12 cellular contexts compared by ENCODE assay signal in the genomic region with DNA sequence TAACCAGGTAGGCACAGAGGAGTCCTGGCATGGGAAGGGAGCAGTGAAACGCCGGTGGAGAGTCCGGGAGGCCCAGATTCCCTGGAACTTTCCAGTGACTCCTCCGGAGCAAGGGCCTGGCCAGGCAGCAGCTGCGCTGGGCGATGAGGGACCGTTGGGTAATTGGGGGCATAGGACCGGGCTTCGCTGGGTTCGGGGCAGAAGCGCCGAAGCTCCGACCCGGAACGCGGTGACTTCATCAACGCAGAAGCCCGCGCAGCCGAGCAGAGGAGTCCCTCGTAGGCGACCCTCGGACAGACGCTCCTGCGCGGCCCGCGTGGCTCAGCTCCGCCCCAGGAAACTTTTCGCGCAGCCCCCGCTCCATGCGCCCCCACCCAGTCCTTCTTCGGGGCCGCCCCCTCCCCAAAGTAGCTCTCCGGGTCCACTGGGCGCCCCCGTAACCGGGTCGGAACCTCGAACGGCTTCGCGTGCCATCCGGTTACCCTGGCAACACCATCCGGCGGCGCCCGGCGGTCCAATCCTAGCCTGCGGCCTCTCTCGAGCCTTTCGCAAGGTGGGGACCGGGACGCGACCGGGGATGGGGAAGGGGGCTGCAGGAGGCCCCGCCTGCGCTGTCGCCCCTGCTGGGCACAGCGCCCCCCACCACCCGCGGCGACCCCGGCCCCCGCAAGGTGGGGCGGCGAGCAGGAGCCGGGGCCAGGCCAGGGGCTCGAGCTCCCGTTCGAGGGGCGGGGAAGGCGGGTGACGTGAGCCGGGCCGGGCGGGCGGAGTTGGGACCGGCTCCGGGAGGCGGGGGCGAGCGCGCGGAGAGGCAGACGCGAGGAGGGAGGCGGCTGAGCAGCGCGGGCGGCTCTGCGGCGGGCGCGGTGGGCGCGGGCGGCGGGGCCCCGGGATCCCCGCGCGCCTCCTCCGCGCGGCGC. TPM values are rescaled to one million over a fixed set of nuclear protein-coding genes. Genes with fewer than 3 reads are reported as not detected.
DNase-seq lines count a peak whose midpoint lies in the region; ATAC-seq and TF ChIP-seq lines count a peak whose summit lies in the region.
"Had no signal": no experiment of that assay in that cellular context is flagged by ENCODE, and none has a peak within 500 bp of the region (broad histone marks: within the 10 kb centered on the region; RNA-seq: fewer than 3 reads in every experiment).

A gene with protein sequence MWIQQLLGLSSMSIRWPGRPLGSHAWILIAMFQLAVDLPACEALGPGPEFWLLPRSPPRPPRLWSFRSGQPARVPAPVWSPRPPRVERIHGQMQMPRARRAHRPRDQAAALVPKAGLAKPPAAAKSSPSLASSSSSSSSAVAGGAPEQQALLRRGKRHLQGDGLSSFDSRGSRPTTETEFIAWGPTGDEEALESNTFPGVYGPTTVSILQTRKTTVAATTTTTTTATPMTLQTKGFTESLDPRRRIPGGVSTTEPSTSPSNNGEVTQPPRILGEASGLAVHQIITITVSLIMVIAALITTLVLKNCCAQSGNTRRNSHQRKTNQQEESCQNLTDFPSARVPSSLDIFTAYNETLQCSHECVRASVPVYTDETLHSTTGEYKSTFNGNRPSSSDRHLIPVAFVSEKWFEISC (plus strand): TSS at position 814 of the 920 bp plus-strand sequence. CDS start 817 bp downstream, outside the sequence.

- CTCF ChIA-PET in activated CD4-positive, alpha-beta T cell treated with anti-CD3 and anti-CD28 coated beads for 36 hours (lab: Charles Lee) = no interaction called here
- CTCF ChIA-PET in CD4-positive, alpha-beta T cell (lab: Charles Lee) = no interaction called here

- peak; percentile 23 for DNase-seq in activated CD4-positive, alpha-beta T cell treated with anti-CD3 and anti-CD28 coated beads for 36 hours
- no peak for DNase-seq in activated CD4-positive, alpha-beta T cell treated with anti-CD3 and anti-CD28 coated beads, Interleukin-2, amount 50 U/mL, for 48 hours
- DNase-seq in ascending aorta (ENCODE audit: low spot score in 2 of 2) (no peak), kidney epithelial cell (ENCODE audit: low read depth) (no peak), activated gamma-delta T cell (lab: John Stamatoyannopoulos, UW) (no peak), GDM1 (lab: John Stamatoyannopoulos, UW) (no peak)
- DNase-seq in stimulated activated naive CD8-positive, alpha-beta T cell treated with anti-CD3 and anti-CD28 coated beads, Interleukin-15, amount 100 ng/mL, for 72 hours = no peak
- no peak for DNase-seq in CD4-positive, alpha-beta T cell
- DNase-seq: MV-4-11, Peyer's patch had no signal

- no peak for ATAC-seq in activated CD4-positive, alpha-beta T cell treated with anti-CD3 and anti-CD28 coated beads for 36 hours
- ATAC-seq in stimulated activated naive CD8-positive, alpha-beta T cell treated with anti-CD3 and anti-CD28 coated beads, Interleukin-15, amount 100 ng/mL, for 72 hours = no peak
- no peak for ATAC-seq in CD4-positive, alpha-beta T cell (ENCODE audit: poor library complexity)

- no peaks in the 10 kb centered on the region for H3K4me1 Mint-ChIP-seq in activated CD4-positive, alpha-beta T cell treated with anti-CD3 and anti-CD28 coated beads for 36 hours
- peaks cover 5% of the 10 kb centered on the region for H3K4me1 Mint-ChIP-seq in stimulated activated naive CD8-positive, alpha-beta T cell treated with anti-CD3 and anti-CD28 coated beads, Interleukin-15, amount 100 ng/mL, for 72 hours
- peaks cover 8% of the 10 kb centered on the region for H3K4me1 Mint-ChIP-seq in CD4-positive, alpha-beta T cell (ENCODE audit: low read depth)

- H3K36me3 ChIP-seq in ascending aorta (no peaks in the 10 kb centered on the region), kidney epithelial cell (ENCODE audit: control insufficient read depth, insufficient read depth, low read length) (no peaks in the 10 kb centered on the region)
- H3K36me3 ChIP-seq: Peyer's patch had no signal

- H3K4me1 ChIP-seq in ascending aorta = no peaks in the 10 kb centered on the region
- H3K4me1 ChIP-seq: Peyer's patch had no signal

- H3K4me3 ChIP-seq in ascending aorta (peak within 1 kb of the TSS; percentile 26 to 49), kidney epithelial cell (ENCODE audit: low read depth, low read length) (peak within 1 kb of the TSS; percentile 23)

- intact Hi-C loops in activated CD4-positive, alpha-beta T cell treated with anti-CD3 and anti-CD28 coated beads for 36 hours (cut with DNase I, micrococcal nuclease) = loop anchor here (2.0 to 5.0 kb wide), 4 partner anchors 173 to 1093 kb away; no protein-coding TSS in a partner anchor
- intact Hi-C loops in ascending aorta (cut with DNase I) = no loop called here
- intact Hi-C loops in CD4-positive, alpha-beta T cell (cut with DNase I, micrococcal nuclease) = loop anchor here (2.0 to 10.0 kb wide), 5 partner anchors 742 to 1321 kb away; no protein-coding TSS in a partner anchor

- H3K36me3 Mint-ChIP-seq in activated CD4-positive, alpha-beta T cell treated with anti-CD3 and anti-CD28 coated beads for 36 hours (ENCODE audit: low read depth) = no peaks in the 10 kb centered on the region
- no peaks in the 10 kb centered on the region for H3K36me3 Mint-ChIP-seq in CD4-positive, alpha-beta T cell (ENCODE audit: low read depth)

- no peak within 1 kb of the TSS for H3K27ac Mint-ChIP-seq in activated CD4-positive, alpha-beta T cell treated with anti-CD3 and anti-CD28 coated beads for 36 hours
- H3K27ac Mint-ChIP-seq in stimulated activated naive CD8-positive, alpha-beta T cell treated with anti-CD3 and anti-CD28 coated beads, Interleukin-15, amount 100 ng/mL, for 72 hours = peak within 1 kb of the TSS in 1 of 2 donors; percentile 59
- no peak within 1 kb of the TSS for H3K27ac Mint-ChIP-seq in CD4-positive, alpha-beta T cell
- H3K27ac Mint-ChIP-seq: B cell had no signal

- no peaks in the 10 kb centered on the region for H3K9me3 Mint-ChIP-seq in activated CD4-positive, alpha-beta T cell treated with anti-CD3 and anti-CD28 coated beads for 36 hours (ENCODE audit: low read depth)
- H3K9me3 Mint-ChIP-seq in stimulated activated naive CD8-positive, alpha-beta T cell treated with anti-CD3 and anti-CD28 coated beads, Interleukin-15, amount 100 ng/mL, for 72 hours = no peaks in the 10 kb centered on the region
- no peaks in the 10 kb centered on the region for H3K9me3 Mint-ChIP-seq in CD4-positive, alpha-beta T cell

- peaks cover 34% of the 10 kb centered on the region for H3K27me3 Mint-ChIP-seq in activated CD4-positive, alpha-beta T cell treated with anti-CD3 and anti-CD28 coated beads for 36 hours
- peaks cover 47% of the 10 kb centered on the region for H3K27me3 Mint-ChIP-seq in stimulated activated naive CD8-positive, alpha-beta T cell treated with anti-CD3 and anti-CD28 coated beads, Interleukin-15, amount 100 ng/mL, for 72 hours
- H3K27me3 Mint-ChIP-seq in CD4-positive, alpha-beta T cell = peaks cover 27% of the 10 kb centered on the region

- POLR2A ChIA-PET in activated CD4-positive, alpha-beta T cell treated with anti-CD3 and anti-CD28 coated beads for 36 hours (lab: Charles Lee) = interaction anchor here (0.8 kb wide), 1 partner anchor 26 kb away, joined by 3 read pairs; no protein-coding TSS in a partner anchor
- POLR2A ChIA-PET in CD4-positive, alpha-beta T cell (lab: Charles Lee) = no interaction called here

- H3K27me3 ChIP-seq in ascending aorta (peaks cover 10% of the 10 kb centered on the region), kidney epithelial cell (ENCODE audit: control insufficient read depth, insufficient read depth, low read length) (peaks cover 48% of the 10 kb centered on the region)
- peaks cover 66% of the 10 kb centered on the region for H3K27me3 ChIP-seq in CD4-positive, alpha-beta T cell (ENCODE audit: control insufficient read depth, insufficient read depth, low read length)

- H3K9me3 ChIP-seq in ascending aorta = no peaks in the 10 kb centered on the region
- H3K9me3 ChIP-seq in CD4-positive, alpha-beta T cell (ENCODE audit: control insufficient read depth, low read length) = no peaks in the 10 kb centered on the region
- H3K9me3 ChIP-seq: Peyer's patch had no signal

- H3K4me3 Mint-ChIP-seq in activated CD4-positive, alpha-beta T cell treated with anti-CD3 and anti-CD28 coated beads for 36 hours = no peak within 1 kb of the TSS
- H3K4me3 Mint-ChIP-seq in stimulated activated naive CD8-positive, alpha-beta T cell treated with anti-CD3 and anti-CD28 coated beads, Interleukin-15, amount 100 ng/mL, for 72 hours = peak within 1 kb of the TSS; percentile 15 to 35
- H3K4me3 Mint-ChIP-seq in CD4-positive, alpha-beta T cell = no peak within 1 kb of the TSS
- H3K4me3 Mint-ChIP-seq: B cell had no signal

- no peak within 1 kb of the TSS for H3K27ac ChIP-seq in ascending aorta
- H3K27ac ChIP-seq in CD4-positive, alpha-beta T cell (ENCODE audit: low read depth, low read length) = no peak within 1 kb of the TSS
- H3K27ac ChIP-seq: Peyer's patch had no signal

- no peak for TF ChIP-seq CTCF in ascending aorta (IDR thresholded peaks at IDR 0.05)
- TF ChIP-seq CTCF in kidney epithelial cell (IDR thresholded peaks at IDR 0.05; ENCODE audit: insufficient read depth, low read length, poor library complexity, severe bottlenecking) = no peak
- no peak for TF ChIP-seq CTCF in CD4-positive, alpha-beta T cell (IDR thresholded peaks at IDR 0.05)

RNA-seq across cellular contexts. Expression of the gene that starts here (rescaled TPM):
- total RNA-seq in activated CD4-positive, alpha-beta T cell treated with anti-CD3 and anti-CD28 coated beads for 36 hours = not detected
- 6.9 TPM for total RNA-seq in ascending aorta
- total RNA-seq in kidney epithelial cell = 0.67 and 1.1 TPM in 2 replicates
- under 1 TPM; 0.39 to 0.47 TPM for total RNA-seq in CD4-positive, alpha-beta T cell
- total RNA-seq: activated CD8-positive, alpha-beta memory T cell treated with anti-CD3 and anti-CD28 coated beads for 36 hours; B cell had no signal

Comparison
In these comparisons a context has a peak if more than half of its experiments do, and no peak if none do; other contexts are left out.
1. Peak in DNase-seq in activated CD4-positive, alpha-beta T cell treated with anti-CD3 and anti-CD28 coated beads for 36 hours; RNA of the gene not detected or under 1 TPM.
2. H3K4me3 Mint-ChIP-seq: peak in stimulated activated naive CD8-positive, alpha-beta T cell treated with anti-CD3 and anti-CD28 coated beads, Interleukin-15, amount 100 ng/mL, for 72 hours (2 of 2); none in activated CD4-positive, alpha-beta T cell treated with anti-CD3 and anti-CD28 coated beads for 36 hours (single experiment) and CD4-positive, alpha-beta T cell (single experiment).